20 cellular contexts compared by ENCODE assay signal in the genomic region with DNA sequence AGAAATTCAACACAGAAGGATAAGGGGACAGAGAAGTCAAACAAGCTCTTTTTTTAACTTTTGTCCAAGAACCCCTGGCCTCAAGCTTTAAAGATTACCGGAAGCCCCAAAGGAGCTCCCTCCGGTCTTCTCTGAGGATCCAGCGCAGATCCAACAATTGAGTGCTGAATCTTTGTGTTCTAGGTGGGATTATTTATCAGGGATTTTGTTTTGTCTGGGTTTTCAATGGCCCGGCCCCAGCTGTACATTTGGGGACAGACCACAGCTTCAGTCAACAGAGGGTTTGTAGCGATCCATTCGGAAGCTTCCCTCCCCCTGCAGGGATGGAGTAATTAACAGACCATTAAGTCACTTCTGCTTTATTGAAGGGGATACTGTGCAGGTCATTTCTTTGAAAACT. TPM values are rescaled to one million over a fixed set of nuclear protein-coding genes. Genes with fewer than 3 reads are reported as not detected.
A peak's percentile ranks its signal among the peaks of the same experiment; 100 is the strongest.
DNase-seq lines count a peak whose midpoint lies in the region; ATAC-seq and TF ChIP-seq lines count a peak whose summit lies in the region.
"Had no signal": no experiment of that assay in that cellular context is flagged by ENCODE, and none has a peak within 500 bp of the region (broad histone marks: within the 10 kb centered on the region; RNA-seq: fewer than 3 reads in every experiment).

No MANE protein-coding gene starts in this region.

- H3K79me1 ChIP-seq in mesenchymal stem cell (replicated peaks; ENCODE audit: low read length, poor library complexity, severe bottlenecking): no peaks in the 10 kb centered on the region

- peaks cover 81% of the 10 kb centered on the region for H3K27me3 ChIP-seq in GM23338 (ENCODE audit: insufficient read depth)
- H3K27me3 ChIP-seq in HUES6 (ENCODE audit: control insufficient read depth, insufficient read depth, low read length): peaks cover 89% of the 10 kb centered on the region
- peaks cover 89% of the 10 kb centered on the region for H3K27me3 ChIP-seq in endodermal cell (ENCODE audit: control insufficient read depth, insufficient read depth, low read length, poor library complexity, severe bottlenecking)
- peaks cover 95% of the 10 kb centered on the region for H3K27me3 ChIP-seq in neural progenitor cell
- H3K27me3 ChIP-seq in mesenchymal stem cell (ENCODE audit: control insufficient read depth in 1 of 2, insufficient read depth in 1 of 2, low read length in 2 of 2): peaks cover 78 to 91% of the 10 kb centered on the region in 2 experiments
- peaks cover 14% of the 10 kb centered on the region for H3K27me3 ChIP-seq in ascending aorta

- no peak overlapping the region for H4K91ac ChIP-seq in mesenchymal stem cell (ENCODE audit: low read length)

- no peaks in the 10 kb centered on the region for H3K36me3 Mint-ChIP-seq in GM23338 (ENCODE audit: low read depth)
- no peaks in the 10 kb centered on the region for H3K36me3 Mint-ChIP-seq in endodermal cell (ENCODE audit: low read depth)
- H3K36me3 Mint-ChIP-seq in neural progenitor cell: peaks cover 2% of the 10 kb centered on the region
- H3K36me3 Mint-ChIP-seq: CD4-positive, CD25-positive, alpha-beta regulatory T cell had no signal

- no peak overlapping the region for H2BK12ac ChIP-seq in mesenchymal stem cell (ENCODE audit: low read length in 2 of 2)

- no peaks in the 10 kb centered on the region for H3K9me2 ChIP-seq in GM23338 (ENCODE audit: insufficient read depth)

- H3K4me1 ChIP-seq in GM23338 (ENCODE audit: insufficient read depth) (peaks cover 40% of the 10 kb centered on the region), HUES6 (ENCODE audit: control insufficient read depth, insufficient read depth, low read length) (peaks cover 36% of the 10 kb centered on the region), endodermal cell (ENCODE audit: control insufficient read depth, insufficient read depth, low read length) (peaks cover 4% of the 10 kb centered on the region), neural progenitor cell (peaks cover 50% of the 10 kb centered on the region), mesenchymal stem cell (ENCODE audit: control insufficient read depth, insufficient read depth, low read depth, low read length) (peaks cover 11% of the 10 kb centered on the region), ascending aorta (no peaks in the 10 kb centered on the region)
- H3K4me1 ChIP-seq: Caco-2, SJSA1 had no signal

- H3K18ac ChIP-seq in mesenchymal stem cell (ENCODE audit: low read depth in 1 of 2, low read length in 2 of 2): no peak overlapping the region

- H4K8ac ChIP-seq in mesenchymal stem cell (ENCODE audit: low read length): no peak overlapping the region

- peaks cover 41% of the 10 kb centered on the region for H3K4me1 Mint-ChIP-seq in GM23338
- peaks cover 29% of the 10 kb centered on the region for H3K4me1 Mint-ChIP-seq in endodermal cell
- H3K4me1 Mint-ChIP-seq in neural progenitor cell: peaks cover 31% of the 10 kb centered on the region

- no peaks in the 10 kb centered on the region for H3K9me3 ChIP-seq in HUES6 (ENCODE audit: control insufficient read depth, insufficient read depth, low read depth, low read length)
- no peaks in the 10 kb centered on the region for H3K9me3 ChIP-seq in endodermal cell (ENCODE audit: control insufficient read depth, low read length)
- H3K9me3 ChIP-seq in neural progenitor cell (ENCODE audit: low read depth): no peaks in the 10 kb centered on the region
- H3K9me3 ChIP-seq in mesenchymal stem cell (ENCODE audit: control insufficient read depth, low read length): peaks cover 3% of the 10 kb centered on the region
- H3K9me3 ChIP-seq in ascending aorta: peaks cover 0 to 3% of the 10 kb centered on the region in 2 donors
- H3K9me3 ChIP-seq: Caco-2, SJSA1 had no signal

- H2BK5ac ChIP-seq in mesenchymal stem cell (ENCODE audit: low read depth, low read length, poor library complexity, severe bottlenecking): no peak overlapping the region

- H3K9ac ChIP-seq in HUES6 (ENCODE audit: low read length): no peak overlapping the region
- no peak overlapping the region for H3K9ac ChIP-seq in endodermal cell (ENCODE audit: extremely low read depth, low read length, poor library complexity, severe bottlenecking)
- H3K9ac ChIP-seq in neural progenitor cell: no peak overlapping the region
- H3K9ac ChIP-seq in mesenchymal stem cell (ENCODE audit: low read length): no peak overlapping the region

- H3K9me3 Mint-ChIP-seq in GM23338 (no peaks in the 10 kb centered on the region; the same call in 2 of the 3 replicates), endodermal cell (no peaks in the 10 kb centered on the region), neural progenitor cell (peaks cover 4% of the 10 kb centered on the region)

- ATAC-seq in GM23338: no peak
- no peak for ATAC-seq in GM19395 (IDR thresholded peaks at IDR 0.05; ENCODE audit: unreplicated experiment)

- no peak overlapping the region for H2BK15ac ChIP-seq in mesenchymal stem cell (ENCODE audit: low read depth, poor library complexity, severe bottlenecking)

- H3K4me2 ChIP-seq in GM23338: peak overlapping the region; percentile 96
- H3K4me2 ChIP-seq in neural progenitor cell: peak overlapping the region; percentile 75
- H3K4me2 ChIP-seq in mesenchymal stem cell (ENCODE audit: low read length, poor library complexity, severe bottlenecking): no peak overlapping the region

- 10 to 80% methylated on average over 1 to 6 of the region's 6 CpGs for WGBS in endodermal cell (ENCODE audit: insufficient coverage in 1 of 2, insufficient read length in 1 of 2), 2 experiments
- WGBS in mesenchymal stem cell: 17% methylated on average over 6 of the region's 6 CpGs

- no peak overlapping the region for H3K4ac ChIP-seq in mesenchymal stem cell (ENCODE audit: low read depth in 1 of 2, low read length in 2 of 2)

- peak overlapping the region; percentile 72 for H3K4me3 ChIP-seq in GM23338
- peak overlapping the region; percentile 37 for H3K4me3 ChIP-seq in HUES6 (ENCODE audit: low read depth, low read length)
- no peak overlapping the region for H3K4me3 ChIP-seq in endodermal cell (ENCODE audit: low read length)
- H3K4me3 ChIP-seq in neural progenitor cell: peak overlapping the region; percentile 10
- H3K4me3 ChIP-seq in mesenchymal stem cell (ENCODE audit: insufficient read depth in 1 of 2, low read depth in 1 of 2, low read length in 2 of 2): no peak overlapping the region
- no peak overlapping the region for H3K4me3 ChIP-seq in ascending aorta
- H3K4me3 ChIP-seq: SJSA1 had no signal

- no peak overlapping the region for H2BK120ac ChIP-seq in mesenchymal stem cell (ENCODE audit: low read depth, low read length)

- no peak overlapping the region for H3K27ac Mint-ChIP-seq in GM23338
- H3K27ac Mint-ChIP-seq in endodermal cell: no peak overlapping the region
- no peak overlapping the region for H3K27ac Mint-ChIP-seq in neural progenitor cell

- H3K36me3 ChIP-seq in GM23338 (ENCODE audit: insufficient read depth) (no peaks in the 10 kb centered on the region; the same call in 1 of the 2 replicates), HUES6 (ENCODE audit: control insufficient read depth, insufficient read depth, low read length) (no peaks in the 10 kb centered on the region), endodermal cell (ENCODE audit: control insufficient read depth, insufficient read depth, low read length) (no peaks in the 10 kb centered on the region), neural progenitor cell (no peaks in the 10 kb centered on the region), mesenchymal stem cell (ENCODE audit: control insufficient read depth in 1 of 2, insufficient read depth in 2 of 2, low read depth in 1 of 2, low read length in 2 of 2) (no peaks in the 10 kb centered on the region), ascending aorta (no peaks in the 10 kb centered on the region)
- H3K36me3 ChIP-seq: SJSA1 had no signal

- H3K23ac ChIP-seq in mesenchymal stem cell (ENCODE audit: low read length in 2 of 2): no peak overlapping the region

- peak; percentile 27 for DNase-seq in GM23338 (ENCODE audit: low spot score)
- peak; percentile 53 for DNase-seq in endodermal cell
- peak; percentile 80 for DNase-seq in neural progenitor cell (ENCODE audit: low spot score)
- DNase-seq in mesenchymal stem cell: no peak
- no peak for DNase-seq in ascending aorta (ENCODE audit: low spot score in 2 of 2)
- DNase-seq: ACHN; Caco-2; CD4-positive, CD25-positive, alpha-beta regulatory T cell; EL; KBM-7; NCI-H1048; NCI-H1694; NCI-H226; NCI-H526; NK-92 treated with Interleukin-12 subunit alpha and Interleukin-12 subunit beta, amount 100 ng/mL, for 24 hours; RPMI8226; SW 1271 had no signal

- no peak overlapping the region for H2AK5ac ChIP-seq in mesenchymal stem cell (ENCODE audit: low read length, severe bottlenecking)

- intact Hi-C loops in ascending aorta (cut with DNase I): no loop called here

- H3K4me3 Mint-ChIP-seq in GM23338: peak overlapping the region; percentile 65
- peak overlapping the region; percentile 23 for H3K4me3 Mint-ChIP-seq in endodermal cell
- no peak overlapping the region for H3K4me3 Mint-ChIP-seq in neural progenitor cell
- H3K4me3 Mint-ChIP-seq: CD4-positive, CD25-positive, alpha-beta regulatory T cell had no signal

- no peak overlapping the region for H3K14ac ChIP-seq in mesenchymal stem cell (ENCODE audit: low read length in 2 of 2)

- TF ChIP-seq CTCF in GM23338 (conservative IDR thresholded peaks at IDR 0.05; ENCODE audit: low read depth in 2 of 2): no peak
- no peak for TF ChIP-seq CTCF in endodermal cell (conservative IDR thresholded peaks at IDR 0.05)
- TF ChIP-seq CTCF in neural progenitor cell (IDR thresholded peaks at IDR 0.05): no peak
- TF ChIP-seq CTCF in ascending aorta (IDR thresholded peaks at IDR 0.05): no peak

- H3K27ac ChIP-seq in GM23338 (ENCODE audit: low read depth) (no peak overlapping the region), HUES6 (ENCODE audit: low read depth, low read length) (no peak overlapping the region), endodermal cell (ENCODE audit: low read depth, low read length) (no peak overlapping the region), neural progenitor cell (no peak overlapping the region), mesenchymal stem cell (ENCODE audit: low read length, poor library complexity, severe bottlenecking) (no peak overlapping the region), ascending aorta (no peak overlapping the region)
- H3K27ac ChIP-seq: SJSA1 had no signal

- H2AFZ ChIP-seq in GM23338 (no peak overlapping the region), neural progenitor cell (replicated peaks) (no peak overlapping the region), mesenchymal stem cell (ENCODE audit: low read depth, low read length) (no peak overlapping the region)

- H4K20me1 ChIP-seq in GM23338 (replicated peaks; ENCODE audit: insufficient read depth) (0 out of 2 replicates have a peak, but pooled peaks cover 3% of the 10 kb centered on the region), neural progenitor cell (ENCODE audit: low read depth) (peaks cover 55% of the 10 kb centered on the region)

- no peaks in the 10 kb centered on the region for H3K79me2 ChIP-seq in GM23338 (replicated peaks; ENCODE audit: insufficient read depth)
- H3K79me2 ChIP-seq in neural progenitor cell (ENCODE audit: low read depth): no peaks in the 10 kb centered on the region

- peaks cover 65% of the 10 kb centered on the region for H3K27me3 Mint-ChIP-seq in GM23338 (ENCODE audit: insufficient read depth, low read depth, poor library complexity)
- peaks cover 92% of the 10 kb centered on the region for H3K27me3 Mint-ChIP-seq in endodermal cell (ENCODE audit: insufficient read depth)
- peaks cover 72% of the 10 kb centered on the region for H3K27me3 Mint-ChIP-seq in neural progenitor cell (ENCODE audit: insufficient read depth, low read depth)

- peaks cover 15% of the 10 kb centered on the region; the same call in 1 of the 2 replicates for H3F3A ChIP-seq in GM23338 (replicated peaks; ENCODE audit: low read depth)
- H3F3A ChIP-seq in neural progenitor cell (ENCODE audit: low read depth): peaks cover 38% of the 10 kb centered on the region

RNA-seq across cellular contexts. Expression of gene OLIG3, which starts 7.8 kb away (rescaled TPM):
- 0.27 and 1.1 TPM in 2 replicates for total RNA-seq in GM23338 (2014; rRNA removed; shearing (Covaris generic))
- polyA plus RNA-seq in GM23338 (2016; fragmentation: Nextera tagmentation; extraction: Ambion mirVana): 0.10 and 0.35 TPM in 2 replicates
- total RNA-seq in endodermal cell: not detected
- 42.2 TPM for polyA plus RNA-seq in endodermal cell (2013, experiment 1 of 2)
- 31.6 TPM for polyA plus RNA-seq in endodermal cell (2013, experiment 2 of 2)
- not detected in 2 replicates for total RNA-seq in neural progenitor cell (ENCODE audit: low replicate concordance)
- not detected for polyA plus RNA-seq in mesenchymal stem cell (2013, experiment 1 of 2)
- not detected for polyA plus RNA-seq in mesenchymal stem cell (2013, experiment 2 of 2)
- total RNA-seq in ascending aorta: not detected
- total RNA-seq: Caco-2; CD4-positive, CD25-positive, alpha-beta regulatory T cell; SJSA1 had no signal
- polyA plus RNA-seq: CD4-positive, CD25-positive, alpha-beta regulatory T cell had no signal

Comparison
In these comparisons a context has a peak if more than half of its experiments do, and no peak if none do; other contexts are left out.
1. DNase-seq: peak in GM23338 (single experiment), endodermal cell (single experiment) and neural progenitor cell (single experiment); none in mesenchymal stem cell (single experiment) and ascending aorta (0 of 2).
2. H3K4me3 ChIP-seq: peak in GM23338 (single experiment), HUES6 (single experiment) and neural progenitor cell (single experiment); none in endodermal cell (single experiment), mesenchymal stem cell (0 of 2) and ascending aorta (0 of 2).